In the genomic region with DNA sequence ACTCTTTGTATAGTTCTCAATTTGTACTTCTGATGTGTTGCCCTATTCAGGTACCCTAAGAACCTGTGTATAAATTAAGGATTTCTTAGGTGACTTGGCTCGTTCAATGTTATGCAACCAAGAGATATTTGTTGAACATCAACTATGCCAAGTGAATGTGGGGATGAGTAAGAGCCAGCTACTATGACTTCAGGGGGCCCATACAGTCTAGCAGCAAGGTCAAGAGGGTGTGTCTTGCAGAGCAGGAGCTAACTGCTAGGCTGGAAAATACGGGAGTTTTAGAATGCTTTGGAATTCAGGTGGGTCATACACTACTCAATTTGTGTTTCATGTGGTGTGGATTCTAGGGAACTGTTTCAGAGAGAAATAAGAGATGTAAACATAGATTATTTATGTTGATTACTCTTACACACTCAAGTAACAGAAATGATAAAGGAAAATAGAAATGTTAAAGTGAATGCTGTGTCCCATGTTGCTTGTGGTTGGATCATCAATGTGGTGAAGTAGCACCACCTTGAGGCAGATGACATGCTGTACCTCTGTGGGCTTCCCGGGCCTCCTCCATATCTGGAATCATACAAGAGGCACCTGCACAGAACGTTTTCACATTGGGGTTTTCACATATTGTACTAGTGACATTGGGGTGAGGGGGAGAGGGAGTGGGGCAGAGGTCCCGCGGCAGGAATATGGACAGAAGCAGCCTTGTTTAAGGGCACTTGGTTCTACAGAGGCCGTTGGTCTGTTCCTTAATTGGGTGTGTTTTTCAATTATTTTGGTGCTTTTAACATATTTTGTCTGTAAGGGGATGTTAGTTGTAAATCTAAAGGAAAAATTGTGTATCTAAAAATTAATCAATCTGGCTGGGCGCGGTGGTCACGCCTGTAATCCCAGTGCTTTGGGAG, we compare ENCODE assay signal across 8 cellular contexts. TPM values are rescaled to one million over a fixed set of nuclear protein-coding genes. Genes with fewer than 3 reads are reported as not detected.
A peak's percentile ranks its signal among the peaks of the same experiment; 100 is the strongest.
DNase-seq lines count a peak whose midpoint lies in the region; ATAC-seq and FAIRE-seq lines count a peak whose summit lies in the region.

No MANE protein-coding gene starts in this region.

- FAIRE-seq in TTC549 (lab: Jason Lieb, UNC) = peak; percentile 96

- H3K4me3 Mint-ChIP-seq in central memory CD8-positive, alpha-beta T cell = no peak overlapping the region

- no peaks in the 10 kb centered on the region for H3K9me3 Mint-ChIP-seq in central memory CD8-positive, alpha-beta T cell

- peak; percentile 78 for ATAC-seq in HG02642 (IDR thresholded peaks at IDR 0.05; ENCODE audit: poor library complexity, unreplicated experiment)
- peak; percentile 82 for ATAC-seq in central memory CD8-positive, alpha-beta T cell (replicated peaks; ENCODE audit: extremely low read depth, poor library complexity, severe bottlenecking)
- ATAC-seq in left lobe of liver = peak; percentile 98

- H3K36me3 Mint-ChIP-seq in central memory CD8-positive, alpha-beta T cell (ENCODE audit: insufficient read depth) = peaks cover 31% of the 10 kb centered on the region

- peaks cover 23% of the 10 kb centered on the region for H3K4me1 Mint-ChIP-seq in central memory CD8-positive, alpha-beta T cell

- peak; percentile 62 for DNase-seq in activated CD8-positive, alpha-beta memory T cell treated with anti-CD3 and anti-CD28 coated beads for 24 hours
- DNase-seq in activated CD8-positive, alpha-beta memory T cell treated with anti-CD3 and anti-CD28 coated beads, Interleukin-2, amount 50 U/mL, for 48 hours = no peak
- DNase-seq in NCI-H146 treated with DMSO at 0.1 percent for 48 hours (lab: John Stamatoyannopoulos, UW; ENCODE audit: unreplicated experiment) (peak; percentile 10), left lobe of liver (ENCODE audit: low spot score) (no peak)
- DNase-seq in central memory CD8-positive, alpha-beta T cell (ENCODE audit: low spot score in 2 of 2) = peak in 1 of 2 donors; percentile 20
- DNase-seq in stimulated activated CD8-positive, alpha-beta memory T cell treated with anti-CD3 and anti-CD28 coated beads, Interleukin-4, amount 100 ng/mL, for 48 hours = peak; percentile 51

- no peaks in the 10 kb centered on the region for H3K27me3 Mint-ChIP-seq in central memory CD8-positive, alpha-beta T cell

- H3K27ac Mint-ChIP-seq in central memory CD8-positive, alpha-beta T cell (ENCODE audit: low read depth) = peak overlapping the region; percentile 48

RNA-seq across cellular contexts. Expression of a gene that starts 12.4 kb away (rescaled TPM):
- total RNA-seq in left lobe of liver = 27.1 TPM

RNA-seq across cellular contexts. Expression of a gene that starts 30.0 kb away (rescaled TPM):
- not detected for total RNA-seq in left lobe of liver

RNA-seq across cellular contexts. Expression of a gene that starts 32.9 kb away (rescaled TPM):
- 2.8 TPM for total RNA-seq in left lobe of liver

Comparison
In these comparisons a context has a peak if more than half of its experiments do, and no peak if none do; other contexts are left out.
1. DNase-seq: peak in activated CD8-positive, alpha-beta memory T cell treated with anti-CD3 and anti-CD28 coated beads for 24 hours (single experiment), NCI-H146 treated with DMSO at 0.1 percent for 48 hours (single experiment) and stimulated activated CD8-positive, alpha-beta memory T cell treated with anti-CD3 and anti-CD28 coated beads, Interleukin-4, amount 100 ng/mL, for 48 hours (single experiment); none in activated CD8-positive, alpha-beta memory T cell treated with anti-CD3 and anti-CD28 coated beads, Interleukin-2, amount 50 U/mL, for 48 hours (single experiment) and left lobe of liver (single experiment).
2. Peak in every context shown above with its lines, with median percentiles within 50 percentile points of each other: ATAC-seq.